Comparison of ENCODE assay signal across 18 cellular contexts in the genomic region with DNA sequence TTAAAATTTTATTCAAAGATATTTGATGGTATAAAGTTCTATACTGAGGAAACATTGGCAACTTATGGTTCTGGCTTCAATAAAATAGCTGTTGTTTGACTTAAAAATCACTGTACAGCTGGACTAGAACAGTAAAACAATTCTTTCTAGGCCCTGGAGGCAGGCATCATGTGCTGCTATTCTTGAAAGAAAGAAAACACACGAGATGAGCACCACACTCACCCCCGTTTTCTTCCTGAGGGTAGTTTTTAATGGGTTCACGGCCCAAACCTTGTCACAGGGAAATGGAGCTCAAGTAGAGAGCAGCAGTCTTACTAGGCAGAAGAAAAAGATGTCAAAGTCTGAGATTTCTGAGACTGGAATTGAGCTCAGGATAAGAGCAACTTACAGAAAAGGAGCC.
"Had no signal": no experiment of that assay in that cellular context is flagged by ENCODE, and none has a peak within 500 bp of the region (broad histone marks: within the 10 kb centered on the region; RNA-seq: fewer than 3 reads in every experiment).

No MANE protein-coding gene starts in this region.

- H3K4me3 Mint-ChIP-seq: memory B cell, mesothelial cell of epicardium, naive B cell had no signal

- ATAC-seq: foreskin keratinocyte, gastrocnemius medialis, heart right ventricle, left cardiac atrium, left lung, left ventricle myocardium superior, lower lobe of right lung, mucosa of descending colon had no signal

- H3K4me1 Mint-ChIP-seq: memory B cell, naive B cell had no signal

- DNase-seq: dermis blood vessel endothelial cell; dorsolateral prefrontal cortex; effector CD4-positive, alpha-beta T cell; effector memory CD4-positive, alpha-beta T cell; foreskin keratinocyte; gastrocnemius medialis; glutamatergic neuron; head of caudate nucleus; heart right ventricle; hippocampal formation; left cardiac atrium; left lung; left ventricle myocardium superior; lower lobe of right lung; mucosa of descending colon; naive B cell had no signal

- H3K27ac Mint-ChIP-seq: memory B cell, mesothelial cell of epicardium, naive B cell had no signal

- H3K36me3 Mint-ChIP-seq: naive B cell had no signal
